Comparison of ENCODE assay signal across 8 cellular contexts in genomic region chr9:116687762-116688160, GRCh38. TPM values are rescaled to one million over a fixed set of nuclear protein-coding genes. Genes with fewer than 3 reads are reported as not detected.
DNase-seq lines count a peak whose midpoint lies in the region; ATAC-seq and TF ChIP-seq lines count a peak whose summit lies in the region.

No MANE protein-coding gene starts in this region.

- H2AK5ac ChIP-seq in neuronal stem cell (ENCODE audit: low read depth, low read length): no peak overlapping the region

- peak overlapping the region; percentile 24 for H3K27ac ChIP-seq in fibroblast of lung (ENCODE audit: insufficient read depth, low read length)
- no peak overlapping the region for H3K27ac ChIP-seq in neuronal stem cell (replicated peaks; ENCODE audit: low read length)

- peak overlapping the region; percentile 85 for H3K4me3 Mint-ChIP-seq in T-helper 2 cell treated with Interferon-gamma antibody and Interleukin-4, amounts not matched to agents 5 μg/mL and 100 μg/mL, for 36 hours

- H3K14ac ChIP-seq in neuronal stem cell (ENCODE audit: low read length): no peak overlapping the region

- no peak for TF ChIP-seq CTCF in fibroblast of lung (conservative IDR thresholded peaks at IDR 0.05 in 1 of 2, IDR thresholded peaks at IDR 0.05 in 1 of 2; ENCODE audit: low read depth in 1 of 2, low read length in 2 of 2)

- H2BK12ac ChIP-seq in neuronal stem cell (ENCODE audit: low read length): no peak overlapping the region

- H3K27me3 ChIP-seq in fibroblast of lung (ENCODE audit: control insufficient read depth, insufficient read depth, low read length): no peaks in the 10 kb centered on the region
- H3K27me3 ChIP-seq in neuronal stem cell (ENCODE audit: control insufficient read depth in 3 of 3, insufficient read depth in 3 of 3, low read depth in 1 of 3, low read length in 3 of 3): no peaks in the 10 kb centered on the region

- H3K79me2 ChIP-seq in fibroblast of lung (ENCODE audit: control insufficient read depth, insufficient read depth, low read length): peaks cover 40% of the 10 kb centered on the region

- H3K4me3 ChIP-seq in fibroblast of lung (replicated peaks in 1 of 4; ENCODE audit: control extremely low read depth in 1 of 4, insufficient read depth in 1 of 4, low read depth in 3 of 4, low read length in 4 of 4): peak overlapping the region; percentile 49 to 86 (median 75)
- H3K4me3 ChIP-seq in neuronal stem cell (ENCODE audit: low read length in 2 of 2): peak overlapping the region; percentile 73 to 81

- no peak overlapping the region for H2BK15ac ChIP-seq in neuronal stem cell (ENCODE audit: low read length)

- ATAC-seq in HG02763 (IDR thresholded peaks at IDR 0.05; ENCODE audit: unreplicated experiment): no peak

- peaks cover 49% of the 10 kb centered on the region for H3K4me1 Mint-ChIP-seq in T-helper 2 cell treated with Interferon-gamma antibody and Interleukin-4, amounts not matched to agents 5 μg/mL and 100 μg/mL, for 36 hours (ENCODE audit: low read depth)

- H2BK5ac ChIP-seq in neuronal stem cell (ENCODE audit: low read length): peak overlapping the region; percentile 35

- no peak overlapping the region for H3K4ac ChIP-seq in neuronal stem cell (ENCODE audit: low read length)

- H2AFZ ChIP-seq in fibroblast of lung (ENCODE audit: low read length) (no peak overlapping the region), neuronal stem cell (ENCODE audit: low read length) (peak overlapping the region; percentile 90)

- H3K27ac Mint-ChIP-seq in T-helper 2 cell treated with Interferon-gamma antibody and Interleukin-4, amounts not matched to agents 5 μg/mL and 100 μg/mL, for 36 hours: peak overlapping the region; percentile 56

- H3K36me3 ChIP-seq in fibroblast of lung (ENCODE audit: control insufficient read depth, insufficient read depth, low read length): no peaks in the 10 kb centered on the region
- H3K36me3 ChIP-seq in neuronal stem cell (replicated peaks in 1 of 2; ENCODE audit: control insufficient read depth in 2 of 2, insufficient read depth in 2 of 2, low read length in 2 of 2): no peaks in the 10 kb centered on the region

- H3K4me2 ChIP-seq in fibroblast of lung (ENCODE audit: extremely low read depth, insufficient read depth, low read length) (peak overlapping the region; percentile 87), neuronal stem cell (ENCODE audit: insufficient read depth, low read length, poor library complexity, severe bottlenecking) (peak overlapping the region; percentile 63)

- H3K9me3 ChIP-seq in fibroblast of lung (ENCODE audit: control insufficient read depth, insufficient read depth, low read depth, low read length) (no peaks in the 10 kb centered on the region), neuronal stem cell (replicated peaks in 1 of 2; ENCODE audit: control insufficient read depth in 2 of 2, insufficient read depth in 1 of 2, low read depth in 1 of 2, low read length in 2 of 2) (no peaks in the 10 kb centered on the region)

- H4K8ac ChIP-seq in neuronal stem cell (ENCODE audit: low read depth, low read length): no peak overlapping the region

- peaks cover 8% of the 10 kb centered on the region for H3K9me3 Mint-ChIP-seq in T-helper 2 cell treated with Interferon-gamma antibody and Interleukin-4, amounts not matched to agents 5 μg/mL and 100 μg/mL, for 36 hours

- no peaks in the 10 kb centered on the region for H3K27me3 Mint-ChIP-seq in T-helper 2 cell treated with Interferon-gamma antibody and Interleukin-4, amounts not matched to agents 5 μg/mL and 100 μg/mL, for 36 hours (ENCODE audit: low read depth)

- H4K20me1 ChIP-seq in fibroblast of lung (ENCODE audit: control insufficient read depth, extremely low read depth, insufficient read depth, low read length): no peaks in the 10 kb centered on the region

- H3K23ac ChIP-seq in neuronal stem cell (ENCODE audit: low read depth, low read length, poor library complexity): no peak overlapping the region

- H3K36me3 Mint-ChIP-seq in T-helper 2 cell treated with Interferon-gamma antibody and Interleukin-4, amounts not matched to agents 5 μg/mL and 100 μg/mL, for 36 hours (ENCODE audit: low read depth): peaks cover 2% of the 10 kb centered on the region

- H4K91ac ChIP-seq in neuronal stem cell (ENCODE audit: low read depth, low read length, poor library complexity): no peak overlapping the region

- H2BK120ac ChIP-seq in neuronal stem cell (ENCODE audit: low read depth, low read length): peak overlapping the region; percentile 82

- H3K4me1 ChIP-seq in fibroblast of lung (ENCODE audit: control insufficient read depth, extremely low read depth, insufficient read depth, low read length) (peaks cover 7% of the 10 kb centered on the region), neuronal stem cell (ENCODE audit: control insufficient read depth in 2 of 2, insufficient read depth in 1 of 2, low read depth in 1 of 2, low read length in 2 of 2) (peaks cover 5 to 6% of the 10 kb centered on the region in 2 donors)

- H3K79me1 ChIP-seq in neuronal stem cell (ENCODE audit: low read depth, low read length): no peaks in the 10 kb centered on the region

- WGBS in neuronal stem cell (ENCODE audit: extremely low coverage in 2 of 2, insufficient read length in 2 of 2, insufficient replicate concordance in 1 of 2), 2 donors: no CpG with 5 or more reads among the region's 7 CpGs

- peak overlapping the region; percentile 64 for H3K9ac ChIP-seq in fibroblast of lung (ENCODE audit: insufficient read depth, low read length)
- peak overlapping the region; percentile 50 for H3K9ac ChIP-seq in neuronal stem cell (ENCODE audit: low read depth, low read length, poor library complexity)

- H3K18ac ChIP-seq in neuronal stem cell (ENCODE audit: low read length): peak overlapping the region; percentile 90

- peak; percentile 2 for DNase-seq in activated T-cell treated with anti-CD3 and anti-CD28 coated beads for 4 hours
- no peak for DNase-seq in activated T-cell treated with anti-CD3 and anti-CD28 coated beads, Interleukin-2, amount 50 U/mL, for 1 hour
- no peak for DNase-seq in T-helper 2 cell treated with Interferon-gamma antibody and Interleukin-4, amounts not matched to agents 5 μg/mL and 100 μg/mL, for 36 hours (ENCODE audit: low spot score)
- no peak for DNase-seq in fibroblast of lung (ENCODE audit: low read depth in 2 of 2)
- no peak for DNase-seq in neuronal stem cell (ENCODE audit: low spot score)
- DNase-seq in H4 (ENCODE audit: low spot score): no peak
- DNase-seq in NCI-H128 (lab: John Stamatoyannopoulos, UW; ENCODE audit: unreplicated experiment): no peak

RNA-seq across cellular contexts. Expression of gene TRIM32, which starts 0.7 kb away (rescaled TPM):
- total RNA-seq in fibroblast of lung: 18.5 and 23.8 TPM in 2 replicates
- 17.8 and 18.9 TPM in 2 replicates for polyA plus RNA-seq in fibroblast of lung
- polyA plus RNA-seq in fibroblast of lung (2012): 13.9 and 15.6 TPM in 2 replicates
- polyA minus RNA-seq in fibroblast of lung (ENCODE audit: low replicate concordance): 43.0 and 70.5 TPM in 2 replicates
- polyA plus RNA-seq in neuronal stem cell (2013, experiment 1 of 2): 9.0 TPM
- polyA plus RNA-seq in neuronal stem cell (2013, experiment 2 of 2): 8.8 TPM
- 17.4 and 18.5 TPM in 2 replicates for total RNA-seq in H4 (2014; rRNA removed; shearing (Covaris generic))
